1 cellular context compared by ENCODE assay signal in genomic region chr12:125005652-125006051, GRCh38.
TF ChIP-seq lines count a peak whose summit lies in the region.

No MANE protein-coding gene starts in this region.

TF ChIP-seq in GM23338, 12 proteins besides CTCF, POLR2A, EP300 and RAD21 (continued from another document):
- TF ChIP-seq ZNF462 (CRISPR knock-in tag; IDR thresholded peaks at IDR 0.05) (no peak), POLR2AphosphoS5 (IDR thresholded peaks at IDR 0.05; ENCODE audit: low read depth) (no peak), ZNF331 (CRISPR knock-in tag; IDR thresholded peaks at IDR 0.05; ENCODE audit: low read depth) (no peak)
TF ChIP-seq in GM23338: peak in this region for 0.
